Comparison of ENCODE assay signal across 13 cellular contexts in the genomic region with DNA sequence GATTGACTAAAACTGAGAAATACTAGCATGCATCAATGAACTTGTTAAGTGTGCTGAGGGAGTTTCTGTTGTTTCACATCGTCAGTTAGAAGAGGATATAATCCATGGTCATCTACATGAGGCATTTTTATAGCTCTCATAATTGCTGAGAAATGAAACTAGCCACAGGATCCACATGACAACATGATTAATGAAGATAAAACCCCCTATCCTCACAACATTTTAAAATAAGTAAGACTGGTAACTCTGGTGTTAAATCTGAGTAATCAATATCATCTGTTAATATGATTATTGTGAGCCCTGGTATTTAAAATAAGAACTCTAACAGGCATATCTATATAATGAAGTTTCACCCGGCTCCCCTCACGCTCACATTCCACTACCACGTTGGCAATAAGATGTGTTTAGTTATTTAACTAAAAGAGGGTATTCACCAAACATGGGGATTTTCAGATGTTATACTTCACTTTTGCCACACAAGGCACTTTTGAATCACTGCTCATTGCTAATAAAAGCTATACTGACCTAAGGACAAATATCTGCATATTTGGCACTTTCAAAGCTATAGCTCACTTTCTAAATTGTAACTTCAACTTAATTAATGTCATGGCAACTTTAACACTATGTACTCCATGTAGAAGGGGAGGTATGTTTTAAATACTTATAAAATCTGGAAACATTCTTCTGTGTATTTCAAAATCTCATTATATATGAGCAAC. TPM values are rescaled to one million over a fixed set of nuclear protein-coding genes. Genes with fewer than 3 reads are reported as not detected.
A peak's percentile ranks its signal among the peaks of the same experiment; 100 is the strongest.
DNase-seq lines count a peak whose midpoint lies in the region; ATAC-seq, FAIRE-seq and TF ChIP-seq lines count a peak whose summit lies in the region.
"Had no signal": no experiment of that assay in that cellular context is flagged by ENCODE, and none has a peak within 500 bp of the region (broad histone marks: within the 10 kb centered on the region; RNA-seq: fewer than 3 reads in every experiment).

No MANE protein-coding gene starts in this region.

- H3K9me3 ChIP-seq in right cardiac atrium (ENCODE audit: control insufficient read depth, low read length), result no peaks in the 10 kb centered on the region

- H3K4me1 Mint-ChIP-seq in immature natural killer cell, result no peaks in the 10 kb centered on the region

- H3K4me1 ChIP-seq in right cardiac atrium (ENCODE audit: control insufficient read depth, insufficient read depth, low read length), result no peaks in the 10 kb centered on the region

- no peak overlapping the region for H3K4me3 Mint-ChIP-seq in immature natural killer cell
- H3K4me3 Mint-ChIP-seq: T-helper 2 cell treated with Interferon-gamma antibody and Interleukin-4, amounts not matched to agents 5 μg/mL and 100 μg/mL, for 36 hours had no signal

- peaks cover 0 to 4% (median 2%) of the 10 kb centered on the region in 3 donors for H3K27me3 Mint-ChIP-seq in immature natural killer cell (ENCODE audit: low read depth in 3 of 3)

- intact Hi-C loops in right cardiac atrium (cut with DNase I), result no loop called here

- peak overlapping the region; percentile 49 for H3K4me3 ChIP-seq in right cardiac atrium (ENCODE audit: low read length)
- H3K4me3 ChIP-seq: skin epidermis had no signal

- H3K27ac ChIP-seq in right cardiac atrium (ENCODE audit: low read length), result no peak overlapping the region
- H3K27ac ChIP-seq: skin epidermis had no signal

- 45% methylated on average over 4 of the region's 4 CpGs for WGBS in right cardiac atrium

- DNase-seq in D721Med (ENCODE audit: insufficient read length, low spot score), result no peak
- no peak for DNase-seq in right cardiac atrium
- no peak for DNase-seq in NCI-H2107 treated with DMSO at 0.1 percent for 48 hours (lab: John Stamatoyannopoulos, UW; ENCODE audit: unreplicated experiment)
- no peak for DNase-seq in immature natural killer cell
- DNase-seq in NCI-H526 treated with DMSO at 0.1 percent for 48 hours (lab: John Stamatoyannopoulos, UW), result no peak
- DNase-seq in HPDE6-E6E7 (ENCODE audit: extremely low spot score), result no peak
- DNase-seq: anterior cingulate cortex had no signal

- no peaks in the 10 kb centered on the region for H3K27me3 ChIP-seq in right cardiac atrium (ENCODE audit: control insufficient read depth, insufficient read depth)

- no peak for TF ChIP-seq CTCF in D721Med (IDR thresholded peaks at IDR 0.05; ENCODE audit: insufficient read depth, missing control alignments)

- no peaks in the 10 kb centered on the region for H3K9me3 Mint-ChIP-seq in immature natural killer cell
- H3K9me3 Mint-ChIP-seq: T-helper 2 cell treated with Interferon-gamma antibody and Interleukin-4, amounts not matched to agents 5 μg/mL and 100 μg/mL, for 36 hours had no signal

- H3K27ac Mint-ChIP-seq in immature natural killer cell, result no peak overlapping the region
- H3K27ac Mint-ChIP-seq: T-helper 2 cell treated with Interferon-gamma antibody and Interleukin-4, amounts not matched to agents 5 μg/mL and 100 μg/mL, for 36 hours had no signal

- FAIRE-seq in D721Med (lab: Jason Lieb, UNC), result peak; percentile 84
- FAIRE-seq: endothelial cell of umbilical vein had no signal

- H3K36me3 Mint-ChIP-seq in immature natural killer cell, result no peaks in the 10 kb centered on the region

- ATAC-seq in GM21367 (IDR thresholded peaks at IDR 0.05; ENCODE audit: unreplicated experiment) (peak; percentile 52), HG03439 (IDR thresholded peaks at IDR 0.05; ENCODE audit: unreplicated experiment) (peak; percentile 60), right cardiac atrium (no peak)

RNA-seq across cellular contexts. Expression of a gene that starts 6.7 kb away (rescaled TPM):
- total RNA-seq in right cardiac atrium, result 1 to 10 TPM; 4.0 to 8.4 (median 6.7) TPM
- polyA plus RNA-seq in right cardiac atrium (1.3 TPM), immature natural killer cell (not detected)
- total RNA-seq: Daoy had no signal

Comparison
In these comparisons a context has a peak if more than half of its experiments do, and no peak if none do; other contexts are left out.
1. ATAC-seq: peak in GM21367 (single experiment) and HG03439 (single experiment); none in right cardiac atrium (0 of 2).